9 cellular contexts compared by ENCODE assay signal in genomic region chr19:1513492-1514294, GRCh38. TPM values are rescaled to one million over a fixed set of nuclear protein-coding genes. Genes with fewer than 3 reads are reported as not detected.
A peak's percentile ranks its signal among the peaks of the same experiment; 100 is the strongest.
DNase-seq lines count a peak whose midpoint lies in the region; ATAC-seq and TF ChIP-seq lines count a peak whose summit lies in the region.
"Had no signal": no experiment of that assay in that cellular context is flagged by ENCODE, and none has a peak within 500 bp of the region (broad histone marks: within the 10 kb centered on the region; RNA-seq: fewer than 3 reads in every experiment).

No MANE protein-coding gene starts in this region.

- TF ChIP-seq CTCF in epithelial cell of proximal tubule (conservative IDR thresholded peaks at IDR 0.05; ENCODE audit: low read depth, low read length): peak; percentile 71
- TF ChIP-seq CTCF in transverse colon (IDR thresholded peaks at IDR 0.05): peak; percentile 61 to 79 (median 71)

- no peak overlapping the region for H4K91ac ChIP-seq in neuronal stem cell (ENCODE audit: low read depth, low read length, poor library complexity)

- H3K79me1 ChIP-seq in neuronal stem cell (ENCODE audit: low read depth, low read length): no peaks in the 10 kb centered on the region

- peak overlapping the region; percentile 53 for H2AFZ ChIP-seq in neuronal stem cell (ENCODE audit: low read length)

- H3K23ac ChIP-seq in neuronal stem cell (ENCODE audit: low read depth, low read length, poor library complexity): peak overlapping the region; percentile 73

- no peak overlapping the region for H2BK5ac ChIP-seq in neuronal stem cell (ENCODE audit: low read length)

- DNase-seq in DMS53 (lab: John Stamatoyannopoulos, UW) (peak; percentile 60), MV-4-11 (lab: John Stamatoyannopoulos, UW) (peak; percentile 40), epithelial cell of proximal tubule (ENCODE audit: low read depth) (no peak), neuronal stem cell (ENCODE audit: low spot score) (no peak), transverse colon (peak; percentile 69), DMS114 treated with DMSO at 0.1 percent for 48 hours (lab: John Stamatoyannopoulos, UW; ENCODE audit: unreplicated experiment) (no peak)
- peak; percentile 83 for DNase-seq in activated CD8-positive, alpha-beta memory T cell treated with anti-CD3 and anti-CD28 coated beads for 24 hours

- no peak overlapping the region for H4K8ac ChIP-seq in neuronal stem cell (ENCODE audit: low read depth, low read length)

- TF ChIP-seq EP300 in transverse colon (IDR thresholded peaks at IDR 0.05; ENCODE audit: low read depth): no peak

- in situ Hi-C loops in transverse colon (cut with MboI; ENCODE audit: low pct_ligation_motif_present in 1 of 4, low pct_unique_long_range_greater_than_20kb in 1 of 4, low sequenced_read_pairs in 3 of 4): no loop called here

- H3K9me3 ChIP-seq in neuronal stem cell (replicated peaks in 1 of 2; ENCODE audit: control insufficient read depth in 2 of 2, insufficient read depth in 1 of 2, low read depth in 1 of 2, low read length in 2 of 2) (peaks cover 0 to 6% of the 10 kb centered on the region in 2 donors), transverse colon (no peaks in the 10 kb centered on the region)

- peak overlapping the region; percentile 70 for H3K4me3 ChIP-seq in epithelial cell of proximal tubule (ENCODE audit: low read depth, low read length)
- no peak overlapping the region for H3K4me3 ChIP-seq in neuronal stem cell (ENCODE audit: low read length in 2 of 2)
- peak overlapping the region; percentile 38 to 66 (median 52) for H3K4me3 ChIP-seq in transverse colon

- H2AK5ac ChIP-seq in neuronal stem cell (ENCODE audit: low read depth, low read length): peak overlapping the region; percentile 84

- H3K36me3 ChIP-seq in neuronal stem cell (replicated peaks in 1 of 2; ENCODE audit: control insufficient read depth in 2 of 2, insufficient read depth in 2 of 2, low read length in 2 of 2) (no peaks in the 10 kb centered on the region), transverse colon (no peaks in the 10 kb centered on the region)

- no peak overlapping the region for H3K14ac ChIP-seq in neuronal stem cell (ENCODE audit: low read length)

- WGBS in neuronal stem cell (ENCODE audit: extremely low coverage in 2 of 2, insufficient read length in 2 of 2, insufficient replicate concordance in 1 of 2), 2 donors: no CpG with 5 or more reads among the region's 53 CpGs
- whole genome bisulfite sequencing in transverse colon (ENCODE audit: low coverage in 1 of 2), 2 donors: 6% methylated on average over 21 of the region's 53 CpGs; no CpG with 5 or more reads in 1 of the 2 donors

- no peak for ATAC-seq in GM21360 (IDR thresholded peaks at IDR 0.05; ENCODE audit: unreplicated experiment)

- H2BK15ac ChIP-seq in neuronal stem cell (ENCODE audit: low read length): no peak overlapping the region

- H3K4me2 ChIP-seq in neuronal stem cell (ENCODE audit: insufficient read depth, low read length, poor library complexity, severe bottlenecking): peak overlapping the region; percentile 73

- H3K4me1 ChIP-seq in neuronal stem cell (ENCODE audit: control insufficient read depth in 2 of 2, insufficient read depth in 1 of 2, low read depth in 1 of 2, low read length in 2 of 2) (peaks cover 3 to 7% of the 10 kb centered on the region in 2 donors), transverse colon (peaks cover 0 to 18% (median 11%) of the 10 kb centered on the region in 4 donors)

- no peak overlapping the region for H2BK120ac ChIP-seq in neuronal stem cell (ENCODE audit: low read depth, low read length)

- no peak for TF ChIP-seq POLR2A in transverse colon (IDR thresholded peaks at IDR 0.05)

- no peak overlapping the region for H3K9ac ChIP-seq in neuronal stem cell (ENCODE audit: low read depth, low read length, poor library complexity)

- no peak overlapping the region for H3K4ac ChIP-seq in neuronal stem cell (ENCODE audit: low read length)

- intact Hi-C loops in transverse colon (cut with DNase I; ENCODE audit: low total_unique reads): no loop called here

- H3K27me3 ChIP-seq in neuronal stem cell (ENCODE audit: control insufficient read depth in 3 of 3, insufficient read depth in 3 of 3, low read depth in 1 of 3, low read length in 3 of 3) (peaks cover 2 to 68% (median 28%) of the 10 kb centered on the region in 3 experiments), transverse colon (peaks cover 50% of the 10 kb centered on the region)

- H3K27ac ChIP-seq in neuronal stem cell (replicated peaks; ENCODE audit: low read length) (no peak overlapping the region), transverse colon (peak overlapping the region; percentile 77 to 82 (median 80))

- H3K18ac ChIP-seq in neuronal stem cell (ENCODE audit: low read length): peak overlapping the region; percentile 87

- peak overlapping the region; percentile 84 for H2BK12ac ChIP-seq in neuronal stem cell (ENCODE audit: low read length)

RNA-seq across cellular contexts. Expression of gene ADAMTSL5, which starts 0.9 kb away (rescaled TPM):
- total RNA-seq in epithelial cell of proximal tubule (0.07 and 0.23 TPM in 2 replicates), transverse colon (1 to 10 TPM in 3 of 4 donors, not detected in 1; 2.6 to 3.7 (median 2.7) TPM)
- 0.31 TPM for polyA plus RNA-seq in neuronal stem cell (2013, experiment 1 of 2)
- polyA plus RNA-seq in neuronal stem cell (2013, experiment 2 of 2): 0.21 TPM

RNA-seq across cellular contexts. Expression of gene PLK5, which starts 10.2 kb away (rescaled TPM):
- not detected in 2 replicates for total RNA-seq in epithelial cell of proximal tubule
- polyA plus RNA-seq in neuronal stem cell (2013, experiment 1 of 2): 0.18 TPM
- polyA plus RNA-seq in neuronal stem cell (2013, experiment 2 of 2): 0.25 TPM
- total RNA-seq in transverse colon: not detected
- total RNA-seq: T-helper 1 cell treated with Interleukin-12 subunit alpha and Interleukin-12 subunit beta and Interleukin-4 antibody, amounts not matched to agents 30 ng/mL and 1 ng/mL, for 36 hours had no signal

RNA-seq across cellular contexts. Expression of gene REEP6, which starts 22.7 kb away (rescaled TPM):
- total RNA-seq in epithelial cell of proximal tubule (3.8 and 4.8 TPM in 2 replicates), transverse colon (1 to 10 TPM in 2 of 4 donors, not detected in 2; 2.2 to 3.3 TPM)
- 18.0 TPM for polyA plus RNA-seq in neuronal stem cell (2013, experiment 1 of 2)
- polyA plus RNA-seq in neuronal stem cell (2013, experiment 2 of 2): 17.5 TPM

RNA-seq across cellular contexts. Expression of gene PCSK4, which starts 23.5 kb away (rescaled TPM):
- total RNA-seq in epithelial cell of proximal tubule: 1.4 and 2.5 TPM in 2 replicates
- 8.3 TPM for polyA plus RNA-seq in neuronal stem cell (2013, experiment 1 of 2)
- polyA plus RNA-seq in neuronal stem cell (2013, experiment 2 of 2): 7.9 TPM
- 10 to 100 TPM in 1 of 4 donors, 1 to 10 TPM in 3; 2.6 to 11.9 (median 7.5) TPM for total RNA-seq in transverse colon

RNA-seq across cellular contexts. Expression of gene C19orf25, which starts 34.7 kb away (rescaled TPM):
- total RNA-seq in epithelial cell of proximal tubule (26.6 and 32.6 TPM in 2 replicates), transverse colon (10 to 100 TPM; 36.2 to 89.2 (median 46.0) TPM)
- polyA plus RNA-seq in neuronal stem cell (2013, experiment 1 of 2): 22.9 TPM
- polyA plus RNA-seq in neuronal stem cell (2013, experiment 2 of 2): 21.4 TPM

Comparison
In these comparisons a context has a peak if more than half of its experiments do, and no peak if none do; other contexts are left out.
1. DNase-seq: peak in DMS53 (single experiment), MV-4-11 (single experiment), activated CD8-positive, alpha-beta memory T cell treated with anti-CD3 and anti-CD28 coated beads for 24 hours (single experiment) and transverse colon (single experiment); none in epithelial cell of proximal tubule (single experiment), neuronal stem cell (single experiment) and DMS114 treated with DMSO at 0.1 percent for 48 hours (single experiment).
2. H3K4me3 ChIP-seq: peak in epithelial cell of proximal tubule (single experiment) and transverse colon (4 of 4); none in neuronal stem cell (0 of 2).